17 cellular contexts compared by ENCODE assay signal in genomic region chr2:134681201-134681600, GRCh38. TPM values are rescaled to one million over a fixed set of nuclear protein-coding genes. Genes with fewer than 3 reads are reported as not detected.
"Had no signal": no experiment of that assay in that cellular context is flagged by ENCODE, and none has a peak within 500 bp of the region (broad histone marks: within the 10 kb centered on the region; RNA-seq: fewer than 3 reads in every experiment).

No MANE protein-coding gene starts in this region.

- H3K36me3 Mint-ChIP-seq: brain, neural progenitor cell had no signal

- H3K4me1 ChIP-seq: colonic mucosa, neural progenitor cell, parathyroid adenoma had no signal

- DNase-seq: activated CD4-positive, alpha-beta T cell treated with anti-CD3 and anti-CD28 coated beads, Interleukin-2, amount 50 U/mL, for 1 hour; activated T-cell treated with anti-CD3 and anti-CD28 coated beads for 4 hours; caudate nucleus; colonic mucosa; foreskin melanocyte; hypothalamus; left lung; stimulated activated CD4-positive, alpha-beta T cell treated with anti-CD3 and anti-CD28 coated beads, Interleukin-4, amount 100 ng/mL, for 1 hour; stomach; upper lobe of left lung had no signal

- H3K27ac ChIP-seq: colonic mucosa, left lung, neural progenitor cell, parathyroid adenoma, stomach, upper lobe of left lung had no signal

- H3K4me1 Mint-ChIP-seq: neural progenitor cell had no signal

- H3K4me3 ChIP-seq: colonic mucosa, left lung, neural progenitor cell, smooth muscle cell, stomach, upper lobe of left lung had no signal

- H3K27me3 ChIP-seq: colonic mucosa, left lung, neural progenitor cell, stomach, upper lobe of left lung had no signal

- ATAC-seq: left lung, sciatic nerve had no signal

- H3K27ac Mint-ChIP-seq: activated T-helper 1 cell treated with anti-CD3 and anti-CD28 coated beads, Interleukin-12 subunit alpha, Interleukin-12 subunit beta, Interleukin-2, Interleukin-4 antibody, amounts not matched to agents 30 ng/mL and 10 ng/mL and 1 ng/mL, durations not matched to agents 14 hours and 24 hours and 36 hours; neural progenitor cell had no signal

- H3K4me3 Mint-ChIP-seq: activated T-helper 1 cell treated with anti-CD3 and anti-CD28 coated beads, Interleukin-12 subunit alpha, Interleukin-12 subunit beta, Interleukin-2, Interleukin-4 antibody, amounts not matched to agents 30 ng/mL and 10 ng/mL and 1 ng/mL, durations not matched to agents 14 hours and 24 hours and 36 hours; brain; neural progenitor cell had no signal

- H3K36me3 ChIP-seq: colonic mucosa, left lung, neural progenitor cell, stomach, upper lobe of left lung had no signal

- H3K9me3 ChIP-seq: colonic mucosa, left lung, stomach, upper lobe of left lung had no signal

RNA-seq across cellular contexts. Expression of gene TMEM163, which starts 37.6 kb away (rescaled TPM):
- total RNA-seq: smooth muscle cell had no signal
- polyA plus RNA-seq: keratinocyte had no signal
